Comparison of ENCODE assay signal across 9 cellular contexts in the genomic region with DNA sequence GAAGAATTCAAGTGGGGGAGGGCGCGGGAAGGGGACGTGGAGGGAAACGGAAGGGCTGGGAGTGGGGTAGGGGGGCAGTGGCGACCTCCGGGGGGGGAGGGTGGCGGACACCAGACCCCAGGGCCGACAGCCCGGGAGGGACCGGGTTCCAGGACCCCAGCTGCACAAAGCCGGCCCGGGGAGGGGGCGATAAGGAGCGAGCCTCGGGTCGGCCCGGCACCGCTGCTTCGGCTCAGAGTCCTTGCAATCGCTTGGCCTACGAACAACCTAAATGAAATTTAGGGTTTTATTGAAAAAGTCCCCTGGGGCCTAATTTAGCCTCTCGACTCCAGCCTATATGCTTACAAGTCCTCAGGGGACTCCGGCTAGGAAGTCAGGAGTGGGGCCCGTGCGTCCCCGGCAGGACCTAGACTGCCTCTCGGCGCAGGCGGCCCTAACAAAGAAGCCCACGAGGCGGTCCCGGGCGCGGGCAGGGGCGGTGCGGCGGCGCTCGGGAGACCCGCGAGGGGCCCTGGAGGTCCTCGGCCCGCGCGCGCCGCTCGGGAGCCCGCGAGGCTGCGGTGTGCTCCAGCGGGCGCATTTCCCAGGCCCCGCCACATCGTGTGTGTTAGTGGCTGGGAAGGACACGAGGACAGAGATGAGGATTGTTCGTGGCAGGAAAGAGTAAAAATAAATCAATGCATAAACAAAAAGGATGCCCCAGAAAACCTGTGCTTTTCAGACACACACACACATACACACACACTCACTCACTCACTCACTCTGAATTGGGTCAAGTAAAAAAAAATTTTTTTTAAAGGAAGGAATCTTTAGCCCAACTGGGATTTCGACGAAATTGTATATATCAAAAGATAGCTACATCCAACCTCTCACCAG.
DNase-seq lines count a peak whose midpoint lies in the region; ATAC-seq, FAIRE-seq and TF ChIP-seq lines count a peak whose summit lies in the region.
"Had no signal": no experiment of that assay in that cellular context is flagged by ENCODE, and none has a peak within 500 bp of the region (broad histone marks: within the 10 kb centered on the region; RNA-seq: fewer than 3 reads in every experiment).

No MANE protein-coding gene starts in this region.

- no peak for TF ChIP-seq CTCF in heart right ventricle (IDR thresholded peaks at IDR 0.05)
- TF ChIP-seq CTCF in pancreas (IDR thresholded peaks at IDR 0.05), result no peak

- intact Hi-C loops in heart right ventricle (cut with DNase I) (loop anchor here in 9 of 10 donors (2.0 to 10.0 kb wide), 19 partner anchors 122 to 592 kb away; partner anchors contain the start of gene MAML3 (in 3 of the 9)), pancreas (cut with DNase I) (loop anchor here in 1 of 3 donors (10.0 kb wide), 1 partner anchor 519 kb away; no protein-coding TSS in a partner anchor)

- H3K4me3 ChIP-seq in heart right ventricle, result peak overlapping the region; percentile 34 to 66 (median 59)
- H3K4me3 ChIP-seq in pancreas, result peak overlapping the region in 3 of 4 donors; percentile 10 to 52 (median 25)
- H3K4me3 ChIP-seq: A549 had no signal

- whole genome bisulfite sequencing in heart right ventricle, 2 donors, result 17% methylated on average over 59 of the region's 59 CpGs
- 60 to 67% methylated on average over 57 to 59 of the region's 59 CpGs for WGBS in pancreas, 2 donors

- H3K4me1 ChIP-seq in heart right ventricle, result peaks cover 11 to 68% (median 57%) of the 10 kb centered on the region in 9 donors
- H3K4me1 ChIP-seq in pancreas, result peaks cover 19 to 26% (median 25%) of the 10 kb centered on the region in 3 donors

- peaks cover 39% of the 10 kb centered on the region for H3K27me3 Mint-ChIP-seq in activated T-cell treated with anti-CD3 and anti-CD28 coated beads, Interleukin-2, amount 50 U/mL, for 72 hours (ENCODE audit: low read depth)

- ATAC-seq in activated T-cell treated with anti-CD3 and anti-CD28 coated beads, Interleukin-2, amount 50 U/mL, for 72 hours (replicated peaks in 1 of 2), result peak; percentile 22 to 37
- peak; percentile 1 to 39 (median 10) for ATAC-seq in heart right ventricle
- ATAC-seq in pancreas, result no peak
- no peak for ATAC-seq in GM18517 (IDR thresholded peaks at IDR 0.05; ENCODE audit: unreplicated experiment)
- ATAC-seq: A549 had no signal

- peak overlapping the region; percentile 57 to 76 for H3K4me3 Mint-ChIP-seq in activated T-cell treated with anti-CD3 and anti-CD28 coated beads, Interleukin-2, amount 50 U/mL, for 72 hours

- H3K36me3 ChIP-seq in heart right ventricle (peaks cover 0 to 2% (median 0%) of the 10 kb centered on the region in 9 donors), pancreas (no peaks in the 10 kb centered on the region)

- peak; percentile 39 for DNase-seq in NCI-H2171 treated with DMSO at 0.1 percent for 48 hours (lab: John Stamatoyannopoulos, UW)
- DNase-seq in NCI-H2171 (lab: John Stamatoyannopoulos, UW), result no peak
- peak; percentile 6 to 14 for DNase-seq in activated T-cell treated with anti-CD3 and anti-CD28 coated beads, Interleukin-2, amount 50 U/mL, for 72 hours
- peak in 1 of 2 donors; percentile 29 for DNase-seq in heart right ventricle
- DNase-seq in pancreas, result peak in 2 of 6 donors; percentile 46 to 75
- DNase-seq in putamen (ENCODE audit: low spot score), result no peak
- DNase-seq in NCI-H1694 treated with DMSO at 0.1 percent for 48 hours (lab: John Stamatoyannopoulos, UW), result no peak

- H3K27ac ChIP-seq in heart right ventricle, result peak overlapping the region; percentile 78 to 93 (median 86)
- H3K27ac ChIP-seq in pancreas, result peak overlapping the region; percentile 20 to 80 (median 66)
- H3K27ac ChIP-seq: A549 had no signal

- H3K36me3 Mint-ChIP-seq in activated T-cell treated with anti-CD3 and anti-CD28 coated beads, Interleukin-2, amount 50 U/mL, for 72 hours (ENCODE audit: insufficient read depth in 2 of 2), result no peaks in the 10 kb centered on the region

- H3K9me3 ChIP-seq in heart right ventricle, result no peaks in the 10 kb centered on the region
- H3K9me3 ChIP-seq in pancreas, result no peaks in the 10 kb centered on the region
- H3K9me3 ChIP-seq: A549 had no signal

- FAIRE-seq in pancreas (lab: Jason Lieb, UNC), result no peak
- FAIRE-seq: A549 had no signal

- H3K9me3 Mint-ChIP-seq in activated T-cell treated with anti-CD3 and anti-CD28 coated beads, Interleukin-2, amount 50 U/mL, for 72 hours, result no peaks in the 10 kb centered on the region

- H3K27me3 ChIP-seq in heart right ventricle (no peaks in the 10 kb centered on the region), pancreas (no peaks in the 10 kb centered on the region)

- H3K27ac Mint-ChIP-seq in activated T-cell treated with anti-CD3 and anti-CD28 coated beads, Interleukin-2, amount 50 U/mL, for 72 hours, result no peak overlapping the region

- H3K4me1 Mint-ChIP-seq in activated T-cell treated with anti-CD3 and anti-CD28 coated beads, Interleukin-2, amount 50 U/mL, for 72 hours (ENCODE audit: low read depth), result peaks cover 24% of the 10 kb centered on the region

Comparison
In these comparisons a context has a peak if more than half of its experiments do, and no peak if none do; other contexts are left out.
1. DNase-seq: peak in NCI-H2171 treated with DMSO at 0.1 percent for 48 hours (single experiment) and activated T-cell treated with anti-CD3 and anti-CD28 coated beads, Interleukin-2, amount 50 U/mL, for 72 hours (2 of 2); none in NCI-H2171 (single experiment), putamen (single experiment) and NCI-H1694 treated with DMSO at 0.1 percent for 48 hours (single experiment).
2. ATAC-seq: peak in activated T-cell treated with anti-CD3 and anti-CD28 coated beads, Interleukin-2, amount 50 U/mL, for 72 hours (2 of 2) and heart right ventricle (8 of 8); none in pancreas (0 of 4) and GM18517 (single experiment).